15 cellular contexts compared by ENCODE assay signal in genomic region chrX:151004085-151004484, GRCh38. TPM values are rescaled to one million over a fixed set of nuclear protein-coding genes. Genes with fewer than 3 reads are reported as not detected.
DNase-seq lines count a peak whose midpoint lies in the region; ATAC-seq and TF ChIP-seq lines count a peak whose summit lies in the region.
"Had no signal": no experiment of that assay in that cellular context is flagged by ENCODE, and none has a peak within 500 bp of the region (broad histone marks: within the 10 kb centered on the region; RNA-seq: fewer than 3 reads in every experiment).

No MANE protein-coding gene starts in this region.

- H3K18ac ChIP-seq in mesenchymal stem cell (ENCODE audit: low read depth in 1 of 2, low read length in 2 of 2): no peak overlapping the region

- H3K27ac Mint-ChIP-seq in activated T-cell treated with anti-CD3 and anti-CD28 coated beads, Interleukin-2, amount 50 U/mL, for 24 hours: no peak overlapping the region

- 50% methylated on average over 1 of the region's 1 CpG for WGBS in mesenchymal stem cell

- H4K20me1 ChIP-seq in DND-41 (ENCODE audit: insufficient read depth, low read length) (no peaks in the 10 kb centered on the region), HCT116 (ENCODE audit: insufficient read depth) (no peaks in the 10 kb centered on the region)

- H3K79me2 ChIP-seq in DND-41 (ENCODE audit: insufficient read depth, low read length): no peaks in the 10 kb centered on the region
- no peaks in the 10 kb centered on the region for H3K79me2 ChIP-seq in HCT116 (ENCODE audit: insufficient read depth, low read length)

- peaks cover 37% of the 10 kb centered on the region for H3K27me3 Mint-ChIP-seq in activated T-cell treated with anti-CD3 and anti-CD28 coated beads, Interleukin-2, amount 50 U/mL, for 24 hours

- no peak overlapping the region for H3K14ac ChIP-seq in mesenchymal stem cell (ENCODE audit: low read length in 2 of 2)

- H2BK5ac ChIP-seq in mesenchymal stem cell (ENCODE audit: low read depth, low read length, poor library complexity, severe bottlenecking): no peak overlapping the region

- H2AFZ ChIP-seq in DND-41 (ENCODE audit: low read depth, low read length): no peak overlapping the region
- H2AFZ ChIP-seq in HCT116 (ENCODE audit: low read depth, low read length, poor library complexity, severe bottlenecking): no peak overlapping the region
- no peak overlapping the region for H2AFZ ChIP-seq in mesenchymal stem cell (ENCODE audit: low read depth, low read length)

- no peaks in the 10 kb centered on the region for H3K36me3 Mint-ChIP-seq in activated T-cell treated with anti-CD3 and anti-CD28 coated beads, Interleukin-2, amount 50 U/mL, for 24 hours (ENCODE audit: low read depth)

- H3K9me3 Mint-ChIP-seq in activated T-cell treated with anti-CD3 and anti-CD28 coated beads, Interleukin-2, amount 50 U/mL, for 24 hours: no peaks in the 10 kb centered on the region

- CTCF ChIA-PET in HCT116 (lab: Charles Lee): no interaction called here

- H3K27ac ChIP-seq in DND-41 (ENCODE audit: low read length) (no peak overlapping the region), HCT116 (ENCODE audit: low read depth, low read length) (no peak overlapping the region), mesenchymal stem cell (ENCODE audit: low read length, poor library complexity, severe bottlenecking) (no peak overlapping the region)
- H3K27ac ChIP-seq: suprapubic skin had no signal

- H3K36me3 ChIP-seq in DND-41 (ENCODE audit: insufficient read depth, low read length) (no peaks in the 10 kb centered on the region), HCT116 (ENCODE audit: control insufficient read depth in 1 of 2, insufficient read depth in 2 of 2, low read length in 2 of 2) (no peaks in the 10 kb centered on the region), mesenchymal stem cell (ENCODE audit: control insufficient read depth in 1 of 2, insufficient read depth in 2 of 2, low read depth in 1 of 2, low read length in 2 of 2) (no peaks in the 10 kb centered on the region)
- H3K36me3 ChIP-seq: suprapubic skin had no signal

- RAD21 ChIA-PET in HCT116 (lab: Charles Lee; ENCODE audit: low non-redundant PET in 1 of 2, low total read pairs in 2 of 2, uncharacterized antibody in 2 of 2, unreplicated experiment in 2 of 2): no interaction called here

- H3K4me3 Mint-ChIP-seq in activated T-cell treated with anti-CD3 and anti-CD28 coated beads, Interleukin-2, amount 50 U/mL, for 24 hours: no peak overlapping the region

- no peak overlapping the region for H3K23ac ChIP-seq in mesenchymal stem cell (ENCODE audit: low read length in 2 of 2)

- no peak overlapping the region for H2BK12ac ChIP-seq in mesenchymal stem cell (ENCODE audit: low read length in 2 of 2)

- TF ChIP-seq CTCF in DND-41 (IDR thresholded peaks at IDR 0.05; ENCODE audit: borderline replicate concordance, extremely low read depth, low read length, poor library complexity, severe bottlenecking) (peak; percentile 12), HCT116 (IDR thresholded peaks at IDR 0.05 in 2 of 3, conservative IDR thresholded peaks at IDR 0.05 in 1 of 3; ENCODE audit: borderline replicate concordance in 1 of 3, insufficient read depth in 1 of 3, low read depth in 2 of 3, low read length in 2 of 3) (0 out of 6 replicates have a peak, but pooled peaks of 2 of the 3 experiments have one; percentile 9 to 12)

- H3K9ac ChIP-seq in DND-41 (ENCODE audit: low read depth, low read length): no peak overlapping the region
- H3K9ac ChIP-seq in HCT116 (ENCODE audit: low read length): no peak overlapping the region
- no peak overlapping the region for H3K9ac ChIP-seq in mesenchymal stem cell (ENCODE audit: low read length)

- no peaks in the 10 kb centered on the region for H3K4me1 Mint-ChIP-seq in activated T-cell treated with anti-CD3 and anti-CD28 coated beads, Interleukin-2, amount 50 U/mL, for 24 hours (ENCODE audit: low read depth)

- intact Hi-C loops in HCT116 (cut with micrococcal nuclease): loop anchor here (1.0 kb wide), 1 partner anchor 232 kb away; no protein-coding TSS in a partner anchor

- H3K9me3 ChIP-seq in DND-41 (ENCODE audit: insufficient read depth, low read length, severe bottlenecking): no peaks in the 10 kb centered on the region
- no peaks in the 10 kb centered on the region for H3K9me3 ChIP-seq in HCT116 (ENCODE audit: control insufficient read depth in 1 of 2, insufficient read depth in 1 of 2, low read depth in 1 of 2, low read length in 2 of 2)
- no peaks in the 10 kb centered on the region for H3K9me3 ChIP-seq in mesenchymal stem cell (ENCODE audit: control insufficient read depth, low read length)
- H3K9me3 ChIP-seq: suprapubic skin had no signal

- H3K4me1 ChIP-seq in DND-41 (ENCODE audit: insufficient read depth, low read length) (no peaks in the 10 kb centered on the region), HCT116 (ENCODE audit: control insufficient read depth in 1 of 2, insufficient read depth in 2 of 2, low read length in 2 of 2) (no peaks in the 10 kb centered on the region), mesenchymal stem cell (ENCODE audit: control insufficient read depth, insufficient read depth, low read depth, low read length) (no peaks in the 10 kb centered on the region)
- H3K4me1 ChIP-seq: suprapubic skin had no signal

- ATAC-seq in DND-41 (ENCODE audit: insufficient read depth, low read depth): no peak; the same call in 2 of the 3 replicates
- no peak; the same call in 1 of the 2 replicates for ATAC-seq in HCT116
- ATAC-seq: sciatic nerve had no signal

- no peak overlapping the region for H2AK5ac ChIP-seq in mesenchymal stem cell (ENCODE audit: low read length, severe bottlenecking)

- no peak overlapping the region for H3K4ac ChIP-seq in mesenchymal stem cell (ENCODE audit: low read depth in 1 of 2, low read length in 2 of 2)

- DNase-seq in DND-41 (no peak), HCT116 (ENCODE audit: low read depth, low spot score) (no peak), cerebellar cortex (ENCODE audit: low spot score) (peak; percentile 5), mesenchymal stem cell (peak; percentile 1), DMS153 (lab: John Stamatoyannopoulos, UW) (no peak), midbrain (lab: John Stamatoyannopoulos, UW) (no peak), C1 segment of cervical spinal cord (lab: John Stamatoyannopoulos, UW) (no peak)
- DNase-seq in activated T-cell treated with anti-CD3 and anti-CD28 coated beads, Interleukin-2, amount 50 U/mL, for 24 hours: no peak
- DNase-seq: activated CD4-positive, CD25-positive, alpha-beta regulatory T cell treated with anti-CD3 and anti-CD28 coated beads, Interleukin-2, amount 50 U/mL, for 72 hours; activated T-cell treated with anti-CD3 and anti-CD28 coated beads, Interleukin-2, amount 50 U/mL, for 48 hours; aorta; effector memory CD4-positive, alpha-beta T cell; NCI-H526 had no signal

- H3K4me2 ChIP-seq in DND-41 (ENCODE audit: insufficient read depth, low read length): no peak overlapping the region
- no peak overlapping the region for H3K4me2 ChIP-seq in HCT116 (ENCODE audit: low read length)
- no peak overlapping the region for H3K4me2 ChIP-seq in mesenchymal stem cell (ENCODE audit: low read length, poor library complexity, severe bottlenecking)

- H3K4me3 ChIP-seq in DND-41 (ENCODE audit: low read depth in 1 of 2, low read length in 2 of 2) (no peak overlapping the region), HCT116 (replicated peaks in 1 of 2; ENCODE audit: low read depth in 1 of 2, low read length in 2 of 2) (no peak overlapping the region), mesenchymal stem cell (ENCODE audit: insufficient read depth in 1 of 2, low read depth in 1 of 2, low read length in 2 of 2) (no peak overlapping the region)
- H3K4me3 ChIP-seq: suprapubic skin had no signal

- no peak overlapping the region for H4K91ac ChIP-seq in mesenchymal stem cell (ENCODE audit: low read length)

- H3K9me2 ChIP-seq in HCT116 (ENCODE audit: insufficient read depth): no peaks in the 10 kb centered on the region

- H3K27me3 ChIP-seq in DND-41 (ENCODE audit: insufficient read depth, low read length, poor library complexity): no peaks in the 10 kb centered on the region
- H3K27me3 ChIP-seq in HCT116 (ENCODE audit: insufficient read depth, low read length): no peaks in the 10 kb centered on the region
- peaks cover 0 to 3% of the 10 kb centered on the region in 2 experiments for H3K27me3 ChIP-seq in mesenchymal stem cell (ENCODE audit: control insufficient read depth in 1 of 2, insufficient read depth in 1 of 2, low read length in 2 of 2)
- H3K27me3 ChIP-seq: suprapubic skin had no signal

- POLR2A ChIA-PET in HCT116 (lab: Charles Lee): no interaction called here

- no peak for TF ChIP-seq POLR2A in HCT116 (IDR thresholded peaks at IDR 0.05; ENCODE audit: borderline replicate concordance, extremely low read depth, insufficient read depth, insufficient read length)

- H2BK15ac ChIP-seq in mesenchymal stem cell (ENCODE audit: low read depth, poor library complexity, severe bottlenecking): no peak overlapping the region

- peak; percentile 34 for TF ChIP-seq RAD21 in HCT116 (IDR thresholded peaks at IDR 0.05; ENCODE audit: low read depth)

- no peak overlapping the region for H2BK120ac ChIP-seq in mesenchymal stem cell (ENCODE audit: low read depth, low read length)

- H4K8ac ChIP-seq in mesenchymal stem cell (ENCODE audit: low read length): no peak overlapping the region

- BruUV-seq in HCT116 (replicated peaks; lab: Mats Ljungman, UMichigan): no TSS peak

- no peaks in the 10 kb centered on the region for H3K79me1 ChIP-seq in mesenchymal stem cell (replicated peaks; ENCODE audit: low read length, poor library complexity, severe bottlenecking)

TF ChIP-seq in HCT116, 20 proteins besides CTCF, POLR2A, EP300 and RAD21 (continues in another document):
- TF ChIP-seq SP1 (IDR thresholded peaks at IDR 0.05; ENCODE audit: low read depth) (no peak), TCF7L2 (IDR thresholded peaks at IDR 0.05; ENCODE audit: borderline replicate concordance, extremely low read depth, insufficient read depth, insufficient read length) (no peak), EZH2 (IDR thresholded peaks at IDR 0.05) (no peak), ZNF274 (IDR thresholded peaks at IDR 0.05; ENCODE audit: low read depth, low read length) (no peak)

RNA-seq across cellular contexts. Expression of gene HMGB3, which starts 20.9 kb away (rescaled TPM):
- 116 TPM for total RNA-seq in HCT116 (2021; ENCODE audit: unreplicated experiment)
- 22.4 and 33.8 TPM in 2 replicates for polyA plus RNA-seq in HCT116 (2012)
- polyA plus RNA-seq in mesenchymal stem cell (2013, experiment 1 of 2): 44.9 TPM
- polyA plus RNA-seq in mesenchymal stem cell (2013, experiment 2 of 2): 47.1 TPM

Comparison
In these comparisons a context has a peak if more than half of its experiments do, and no peak if none do; other contexts are left out.
1. DNase-seq: peak in cerebellar cortex (single experiment) and mesenchymal stem cell (single experiment); none in DND-41 (single experiment), HCT116 (single experiment), DMS153 (single experiment), activated T-cell treated with anti-CD3 and anti-CD28 coated beads, Interleukin-2, amount 50 U/mL, for 24 hours (single experiment), midbrain (single experiment) and C1 segment of cervical spinal cord (0 of 14).